Comparison of ENCODE assay signal across 20 cellular contexts in the genomic region with DNA sequence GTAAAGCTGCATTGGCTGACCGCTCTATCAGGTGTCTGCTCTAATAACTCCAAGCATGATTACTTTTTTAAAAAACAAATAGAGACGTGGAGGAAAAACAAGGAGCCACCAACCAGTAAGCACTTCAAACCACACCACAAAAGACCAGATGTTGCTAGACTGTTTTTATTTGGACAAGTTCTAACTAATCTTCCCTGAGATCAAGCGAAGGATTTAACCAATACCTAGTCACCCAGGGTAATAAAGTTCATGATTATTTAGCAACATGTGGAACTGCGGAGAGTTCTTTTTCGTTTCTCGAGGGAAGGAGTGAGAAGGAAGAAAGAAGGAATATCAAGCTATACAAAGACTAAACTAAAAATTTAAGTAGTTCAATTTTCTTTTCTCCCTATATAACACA.
"Had no signal": no experiment of that assay in that cellular context is flagged by ENCODE, and none has a peak within 500 bp of the region (broad histone marks: within the 10 kb centered on the region; RNA-seq: fewer than 3 reads in every experiment).

No MANE protein-coding gene starts in this region.

- H3K27ac ChIP-seq: adrenal gland, ascending aorta, brain microvascular endothelial cell, dorsolateral prefrontal cortex, heart right ventricle, neural progenitor cell, uterus, VCaP had no signal

- ATAC-seq: effector memory CD8-positive, alpha-beta T cell; heart right ventricle; left colon; sciatic nerve; stimulated activated memory B cell treated with anti-CD40 and anti-IgM and Interleukin-4, amounts not matched to agents 10 μg/mL and 1 μg/mL and 100 μg/mL, for 72 hours had no signal

- H2AFZ ChIP-seq: neural progenitor cell had no signal

- H3K4me3 ChIP-seq: adrenal gland, ascending aorta, dorsolateral prefrontal cortex, heart right ventricle, neural progenitor cell, uterus had no signal

- H3K36me3 ChIP-seq: adrenal gland, ascending aorta, brain microvascular endothelial cell, heart right ventricle, neural progenitor cell, uterus had no signal

- H3K9me3 ChIP-seq: ascending aorta, heart right ventricle, uterus had no signal

- DNase-seq: activated CD4-positive, alpha-beta T cell treated with anti-CD3 and anti-CD28 coated beads, Interleukin-2, amount 10 ng/mL, durations not matched to agents 7 days and 5 days; activated CD8-positive, alpha-beta memory T cell treated with anti-CD3 and anti-CD28 coated beads, Interleukin-2, amount 10 ng/mL, durations not matched to agents 7 days and 5 days; activated naive CD4-positive, alpha-beta T cell; activated T-cell treated with anti-CD3 and anti-CD28 coated beads for 4 hours; adrenal gland; dorsolateral prefrontal cortex; effector memory CD8-positive, alpha-beta T cell; heart right ventricle; left colon; naive B cell; small intestine; stimulated activated CD4-positive, alpha-beta T cell treated with anti-CD3 and anti-CD28 coated beads, Interleukin-2, amount 100 ng/mL, for 24 hours; trophoblast cell; uterus had no signal

- H3K27me3 ChIP-seq: adrenal gland, ascending aorta, brain microvascular endothelial cell, dorsolateral prefrontal cortex, heart right ventricle, neural progenitor cell, uterus had no signal

- H3K9ac ChIP-seq: neural progenitor cell had no signal

- H3K4me2 ChIP-seq: neural progenitor cell had no signal
